In the genomic region with DNA sequence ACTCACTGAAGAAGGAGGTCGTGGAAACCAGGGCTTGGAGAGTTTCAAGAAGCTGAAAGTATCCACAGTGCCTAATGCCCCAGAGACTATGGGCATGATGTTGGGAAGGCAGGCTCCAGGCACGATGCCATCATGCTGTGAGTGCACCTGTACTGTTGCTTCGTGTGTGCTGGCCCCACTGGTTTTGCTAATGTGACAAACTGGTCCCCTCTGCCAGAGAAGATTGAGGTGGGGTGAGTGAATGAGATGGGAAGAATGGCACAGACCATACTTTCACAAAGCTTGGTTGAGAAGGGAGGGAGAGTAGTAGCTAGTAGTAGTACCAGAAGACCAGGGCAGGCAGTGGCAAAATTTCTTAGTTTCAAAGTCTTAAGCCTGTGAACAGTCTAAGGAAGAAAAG, we compare ENCODE assay signal across 18 cellular contexts. TPM values are rescaled to one million over a fixed set of nuclear protein-coding genes. Genes with fewer than 3 reads are reported as not detected.
DNase-seq lines count a peak whose midpoint lies in the region; ATAC-seq and TF ChIP-seq lines count a peak whose summit lies in the region.
"Had no signal": no experiment of that assay in that cellular context is flagged by ENCODE, and none has a peak within 500 bp of the region (broad histone marks: within the 10 kb centered on the region; RNA-seq: fewer than 3 reads in every experiment).

No MANE protein-coding gene starts in this region.

- H3K9me2 ChIP-seq in Loucy (replicated peaks; ENCODE audit: low read depth, low read length): no peaks in the 10 kb centered on the region

- intact Hi-C loops in cardiac septum (cut with DNase I) (no loop called here), right cardiac atrium (cut with DNase I) (no loop called here)

- no peak for ATAC-seq in right cardiac atrium
- no peak for ATAC-seq in activated naive CD8-positive, alpha-beta T cell treated with anti-CD3 and anti-CD28 coated beads, Interleukin-2, amount 10 ng/mL, durations not matched to agents 7 days and 5 days (ENCODE audit: low read depth)
- no peak for ATAC-seq in stimulated activated effector memory CD8-positive, alpha-beta T cell treated with anti-CD3 and anti-CD28 coated beads, Interleukin-12 subunit alpha, Interleukin-12 subunit beta, amount 100 ng/mL, for 72 hours

- H3K4me2 ChIP-seq in Loucy (ENCODE audit: low read depth, low read length, poor library complexity, severe bottlenecking): peak overlapping the region; percentile 49

- no peaks in the 10 kb centered on the region for H3K36me3 Mint-ChIP-seq in activated naive CD8-positive, alpha-beta T cell treated with anti-CD3 and anti-CD28 coated beads, Interleukin-2, amount 10 ng/mL, durations not matched to agents 7 days and 5 days
- H3K36me3 Mint-ChIP-seq in stimulated activated effector memory CD8-positive, alpha-beta T cell treated with anti-CD3 and anti-CD28 coated beads, Interleukin-12 subunit alpha, Interleukin-12 subunit beta, amount 100 ng/mL, for 72 hours: peaks cover 6% of the 10 kb centered on the region
- H3K36me3 Mint-ChIP-seq: brain had no signal

- WGBS in right cardiac atrium: 71% methylated on average over 3 of the region's 3 CpGs

- H3K4me1 Mint-ChIP-seq in activated naive CD8-positive, alpha-beta T cell treated with anti-CD3 and anti-CD28 coated beads, Interleukin-2, amount 10 ng/mL, durations not matched to agents 7 days and 5 days: peaks cover 20% of the 10 kb centered on the region
- peaks cover 27% of the 10 kb centered on the region for H3K4me1 Mint-ChIP-seq in stimulated activated effector memory CD8-positive, alpha-beta T cell treated with anti-CD3 and anti-CD28 coated beads, Interleukin-12 subunit alpha, Interleukin-12 subunit beta, amount 100 ng/mL, for 72 hours
- H3K4me1 Mint-ChIP-seq: brain had no signal

- TF ChIP-seq CTCF in Loucy (conservative IDR thresholded peaks at IDR 0.05; ENCODE audit: low read length): no peak

- H3K9me3 ChIP-seq in right cardiac atrium (ENCODE audit: control insufficient read depth, low read length): no peaks in the 10 kb centered on the region
- 0 out of 2 replicates have a peak, but pooled peaks cover 3% of the 10 kb centered on the region for H3K9me3 ChIP-seq in Loucy (ENCODE audit: insufficient read depth, low read depth, low read length)
- H3K9me3 ChIP-seq: neutrophil, prostate gland, thyroid gland had no signal

- H3K9ac ChIP-seq in Loucy (ENCODE audit: low read depth, low read length, poor library complexity, severe bottlenecking): peak overlapping the region; percentile 24

- H3K27me3 Mint-ChIP-seq in activated naive CD8-positive, alpha-beta T cell treated with anti-CD3 and anti-CD28 coated beads, Interleukin-2, amount 10 ng/mL, durations not matched to agents 7 days and 5 days: peaks cover 21% of the 10 kb centered on the region

- H3K79me2 ChIP-seq in Loucy (ENCODE audit: insufficient read depth, low read length): no peaks in the 10 kb centered on the region

- H3K27ac ChIP-seq in right cardiac atrium (ENCODE audit: low read length): no peak overlapping the region
- H3K27ac ChIP-seq: coronary artery, neutrophil, prostate gland, SK-N-MC, thyroid gland had no signal

- H2AFZ ChIP-seq in Loucy (ENCODE audit: low read length): peak overlapping the region; percentile 32

- H3K9me3 Mint-ChIP-seq in activated naive CD8-positive, alpha-beta T cell treated with anti-CD3 and anti-CD28 coated beads, Interleukin-2, amount 10 ng/mL, durations not matched to agents 7 days and 5 days: no peaks in the 10 kb centered on the region
- H3K9me3 Mint-ChIP-seq in stimulated activated effector memory CD8-positive, alpha-beta T cell treated with anti-CD3 and anti-CD28 coated beads, Interleukin-12 subunit alpha, Interleukin-12 subunit beta, amount 100 ng/mL, for 72 hours: peaks cover 2% of the 10 kb centered on the region

- H3F3A ChIP-seq in Loucy (ENCODE audit: low read depth): no peaks in the 10 kb centered on the region

- no peaks in the 10 kb centered on the region for H3K4me1 ChIP-seq in right cardiac atrium (ENCODE audit: control insufficient read depth, insufficient read depth, low read length)
- peaks cover 6% of the 10 kb centered on the region for H3K4me1 ChIP-seq in Loucy (ENCODE audit: insufficient read depth, low read length, poor library complexity, severe bottlenecking)
- H3K4me1 ChIP-seq: prostate gland, thyroid gland had no signal

- H3K27me3 ChIP-seq in right cardiac atrium (ENCODE audit: control insufficient read depth, insufficient read depth) (no peaks in the 10 kb centered on the region), Loucy (ENCODE audit: insufficient read depth, low read length, poor library complexity, severe bottlenecking) (no peaks in the 10 kb centered on the region)
- H3K27me3 ChIP-seq: thyroid gland had no signal

- peak; percentile 12 for DNase-seq in cardiac septum (ENCODE audit: low spot score)
- DNase-seq in right cardiac atrium: no peak
- DNase-seq in activated naive CD8-positive, alpha-beta T cell treated with anti-CD3 and anti-CD28 coated beads, Interleukin-2, amount 10 ng/mL, durations not matched to agents 7 days and 5 days: no peak
- DNase-seq in stimulated activated effector memory CD8-positive, alpha-beta T cell treated with anti-CD3 and anti-CD28 coated beads, Interleukin-12 subunit alpha, Interleukin-12 subunit beta, amount 100 ng/mL, for 72 hours (ENCODE audit: low spot score in 2 of 2): no peak
- DNase-seq in SIG-M5 treated with dmso at 0.1 percent for 504 hours (lab: John Stamatoyannopoulos, UW; ENCODE audit: unreplicated experiment): no peak
- DNase-seq in effector CD8-positive, alpha-beta T cell (lab: John Stamatoyannopoulos, UW): no peak
- DNase-seq: DMS53, GDM1, KG1, NCI-H146, NCI-H526, thyroid gland had no signal

- no peaks in the 10 kb centered on the region for H4K20me1 ChIP-seq in Loucy (ENCODE audit: insufficient read depth, low read length, poor library complexity, severe bottlenecking)

- H3K36me3 ChIP-seq in Loucy (ENCODE audit: insufficient read depth, low read length): no peaks in the 10 kb centered on the region
- H3K36me3 ChIP-seq: neutrophil, prostate gland, thyroid gland had no signal

- H3K4me3 Mint-ChIP-seq in activated naive CD8-positive, alpha-beta T cell treated with anti-CD3 and anti-CD28 coated beads, Interleukin-2, amount 10 ng/mL, durations not matched to agents 7 days and 5 days: peak overlapping the region; percentile 25
- H3K4me3 Mint-ChIP-seq in stimulated activated effector memory CD8-positive, alpha-beta T cell treated with anti-CD3 and anti-CD28 coated beads, Interleukin-12 subunit alpha, Interleukin-12 subunit beta, amount 100 ng/mL, for 72 hours: peak overlapping the region; percentile 13
- H3K4me3 Mint-ChIP-seq: brain had no signal

- POLR2A ChIA-PET in activated naive CD8-positive, alpha-beta T cell treated with anti-CD3 and anti-CD28 coated beads, Interleukin-2, amount 10 ng/mL, durations not matched to agents 7 days and 5 days (lab: Charles Lee): interaction anchor here (1.4 to 4.4 kb wide), 3 partner anchors 19 to 355 kb away, joined by 3 to 34 read pairs (median 6); partner anchors contain the start of genes C19orf12, POP4 and URI1

- H3K27ac Mint-ChIP-seq in activated naive CD8-positive, alpha-beta T cell treated with anti-CD3 and anti-CD28 coated beads, Interleukin-2, amount 10 ng/mL, durations not matched to agents 7 days and 5 days: peak overlapping the region; percentile 44
- peak overlapping the region; percentile 44 for H3K27ac Mint-ChIP-seq in stimulated activated effector memory CD8-positive, alpha-beta T cell treated with anti-CD3 and anti-CD28 coated beads, Interleukin-12 subunit alpha, Interleukin-12 subunit beta, amount 100 ng/mL, for 72 hours
- H3K27ac Mint-ChIP-seq: brain had no signal

- H3K4me3 ChIP-seq in right cardiac atrium (ENCODE audit: low read length): no peak overlapping the region
- no peak overlapping the region for H3K4me3 ChIP-seq in Loucy (ENCODE audit: low read length, poor library complexity, severe bottlenecking)
- H3K4me3 ChIP-seq: coronary artery, prostate gland, SK-N-MC, thyroid gland had no signal

RNA-seq across cellular contexts. Expression of gene POP4, which starts 19.0 kb away (rescaled TPM):
- total RNA-seq in cardiac septum: 47.8 TPM
- 10 to 100 TPM; 50.2 to 67.8 (median 55.1) TPM for total RNA-seq in right cardiac atrium
- polyA plus RNA-seq in right cardiac atrium: 78.3 TPM
- 10 to 100 TPM; 79.9 to 80.3 TPM for total RNA-seq in activated naive CD8-positive, alpha-beta T cell treated with anti-CD3 and anti-CD28 coated beads, Interleukin-2, amount 10 ng/mL, durations not matched to agents 7 days and 5 days
